In genomic region chr21:43880111-43880985, GRCh38 we compare ENCODE assay signal across 10 cellular contexts. TPM values are rescaled to one million over a fixed set of nuclear protein-coding genes. Genes with fewer than 3 reads are reported as not detected.
DNase-seq lines count a peak whose midpoint lies in the region; ATAC-seq, FAIRE-seq and TF ChIP-seq lines count a peak whose summit lies in the region.
"Had no signal": no experiment of that assay in that cellular context is flagged by ENCODE, and none has a peak within 500 bp of the region (broad histone marks: within the 10 kb centered on the region; RNA-seq: fewer than 3 reads in every experiment).

No MANE protein-coding gene starts in this region.

- TF ChIP-seq CTCF in VCaP (conservative IDR thresholded peaks at IDR 0.05), result no peak
- no peak for TF ChIP-seq CTCF in heart right ventricle (IDR thresholded peaks at IDR 0.05)

- no peak for FAIRE-seq in small intestine (lab: Jason Lieb, UNC)

- peak overlapping the region in 1 of 2 donors; percentile 16 for H3K4me3 Mint-ChIP-seq in activated T-cell treated with anti-CD3 and anti-CD28 coated beads, Interleukin-2, amount 50 U/mL, for 72 hours

- H3K27me3 ChIP-seq in heart right ventricle (no peaks in the 10 kb centered on the region), small intestine (ENCODE audit: control insufficient read depth in 2 of 2, insufficient read depth in 2 of 2, low read length in 2 of 2) (no peaks in the 10 kb centered on the region)
- H3K27me3 ChIP-seq: BLaER1 had no signal

- H3K4me1 ChIP-seq in heart right ventricle (peaks cover 15 to 67% (median 45%) of the 10 kb centered on the region in 9 donors), small intestine (ENCODE audit: control insufficient read depth in 2 of 2, insufficient read depth in 1 of 2, low read depth in 1 of 2, low read length in 1 of 2) (peaks cover 7 to 11% of the 10 kb centered on the region in 2 donors)

- H3K4me1 Mint-ChIP-seq in activated T-cell treated with anti-CD3 and anti-CD28 coated beads, Interleukin-2, amount 50 U/mL, for 72 hours (ENCODE audit: low read depth), result peaks cover 79% of the 10 kb centered on the region

- H3K36me3 ChIP-seq in heart right ventricle (peaks cover 0 to 15% (median 4%) of the 10 kb centered on the region in 9 donors), small intestine (ENCODE audit: control insufficient read depth in 2 of 2, insufficient read depth in 2 of 2, low read length in 2 of 2) (peaks cover 3% of the 10 kb centered on the region in 2 donors)

- no peak for ATAC-seq in activated T-cell treated with anti-CD3 and anti-CD28 coated beads, Interleukin-2, amount 50 U/mL, for 72 hours (replicated peaks in 1 of 2)
- ATAC-seq in heart right ventricle (peak in 5 of 8 donors; percentile 33 to 68 (median 55)), HG02763 (IDR thresholded peaks at IDR 0.05; ENCODE audit: unreplicated experiment) (no peak)

- H3K9me3 ChIP-seq in heart right ventricle, result peaks cover 0 to 4% (median 0%) of the 10 kb centered on the region in 11 donors
- no peaks in the 10 kb centered on the region for H3K9me3 ChIP-seq in small intestine (ENCODE audit: control insufficient read depth, low read depth)

- DNase-seq in activated T-cell treated with anti-CD3 and anti-CD28 coated beads, Interleukin-2, amount 50 U/mL, for 72 hours, result no peak
- no peak for DNase-seq in activated T-cell treated with anti-CD3 and anti-CD28 coated beads for 4 hours
- no peak for DNase-seq in heart right ventricle
- DNase-seq in small intestine, result peak; percentile 67
- DNase-seq in NCI-H526 treated with DMSO at 0.1 percent for 48 hours (lab: John Stamatoyannopoulos, UW), result no peak
- no peak for DNase-seq in NCI-H510A treated with DMSO at 0.1 percent for 48 hours (lab: John Stamatoyannopoulos, UW)
- DNase-seq: NCI-H2171 had no signal

- 63 to 65% methylated on average over 14 of the region's 14 CpGs for WGBS in heart right ventricle, 2 donors
- WGBS in small intestine, 3 donors, result 42 to 62% (median 56%) methylated on average over 14 of the region's 14 CpGs

- no peaks in the 10 kb centered on the region for H3K27me3 Mint-ChIP-seq in activated T-cell treated with anti-CD3 and anti-CD28 coated beads, Interleukin-2, amount 50 U/mL, for 72 hours (ENCODE audit: low read depth)

- H3K27ac ChIP-seq in VCaP, result peak overlapping the region; percentile 70
- peak overlapping the region in 3 of 10 donors; percentile 3 to 5 (median 3) for H3K27ac ChIP-seq in heart right ventricle
- H3K27ac ChIP-seq in small intestine (ENCODE audit: low read depth in 1 of 2, low read length in 1 of 2), result peak overlapping the region; percentile 25 to 33
- H3K27ac ChIP-seq: BLaER1 had no signal

- no peaks in the 10 kb centered on the region for H3K9me3 Mint-ChIP-seq in activated T-cell treated with anti-CD3 and anti-CD28 coated beads, Interleukin-2, amount 50 U/mL, for 72 hours

- no peak overlapping the region for H3K4me3 ChIP-seq in heart right ventricle
- H3K4me3 ChIP-seq in small intestine (ENCODE audit: low read depth in 1 of 2, low read length in 2 of 2), result no peak overlapping the region
- H3K4me3 ChIP-seq: BLaER1 had no signal

- H3K27ac Mint-ChIP-seq in activated T-cell treated with anti-CD3 and anti-CD28 coated beads, Interleukin-2, amount 50 U/mL, for 72 hours, result peak overlapping the region; percentile 28

- H3K36me3 Mint-ChIP-seq in activated T-cell treated with anti-CD3 and anti-CD28 coated beads, Interleukin-2, amount 50 U/mL, for 72 hours (ENCODE audit: insufficient read depth in 2 of 2), result peaks cover under 1 to 17% of the 10 kb centered on the region in 2 donors

- intact Hi-C loops in heart right ventricle (cut with DNase I), result no loop called here

RNA-seq across cellular contexts. Expression of gene AGPAT3, which starts 15.3 kb away (rescaled TPM):
- total RNA-seq in activated T-cell treated with anti-CD3 and anti-CD28 coated beads, Interleukin-2, amount 50 U/mL, for 72 hours, result 10 to 100 TPM; 86.1 to 87.1 TPM
- 100 to 1,000 TPM in 1 of 10 donors, 10 to 100 TPM in 9; 54.6 to 110 (median 66.5) TPM for total RNA-seq in heart right ventricle
- polyA plus RNA-seq in heart right ventricle (10 to 100 TPM; 19.7 to 20.7 TPM), small intestine (10 to 100 TPM; 21.3 to 43.9 (median 41.6) TPM)

Comparison
In these comparisons a context has a peak if more than half of its experiments do, and no peak if none do; other contexts are left out.
1. ATAC-seq: peak in heart right ventricle (5 of 8); none in activated T-cell treated with anti-CD3 and anti-CD28 coated beads, Interleukin-2, amount 50 U/mL, for 72 hours (0 of 2) and HG02763 (single experiment).